ENCODE assay signal across 1 cellular context in the genomic region with DNA sequence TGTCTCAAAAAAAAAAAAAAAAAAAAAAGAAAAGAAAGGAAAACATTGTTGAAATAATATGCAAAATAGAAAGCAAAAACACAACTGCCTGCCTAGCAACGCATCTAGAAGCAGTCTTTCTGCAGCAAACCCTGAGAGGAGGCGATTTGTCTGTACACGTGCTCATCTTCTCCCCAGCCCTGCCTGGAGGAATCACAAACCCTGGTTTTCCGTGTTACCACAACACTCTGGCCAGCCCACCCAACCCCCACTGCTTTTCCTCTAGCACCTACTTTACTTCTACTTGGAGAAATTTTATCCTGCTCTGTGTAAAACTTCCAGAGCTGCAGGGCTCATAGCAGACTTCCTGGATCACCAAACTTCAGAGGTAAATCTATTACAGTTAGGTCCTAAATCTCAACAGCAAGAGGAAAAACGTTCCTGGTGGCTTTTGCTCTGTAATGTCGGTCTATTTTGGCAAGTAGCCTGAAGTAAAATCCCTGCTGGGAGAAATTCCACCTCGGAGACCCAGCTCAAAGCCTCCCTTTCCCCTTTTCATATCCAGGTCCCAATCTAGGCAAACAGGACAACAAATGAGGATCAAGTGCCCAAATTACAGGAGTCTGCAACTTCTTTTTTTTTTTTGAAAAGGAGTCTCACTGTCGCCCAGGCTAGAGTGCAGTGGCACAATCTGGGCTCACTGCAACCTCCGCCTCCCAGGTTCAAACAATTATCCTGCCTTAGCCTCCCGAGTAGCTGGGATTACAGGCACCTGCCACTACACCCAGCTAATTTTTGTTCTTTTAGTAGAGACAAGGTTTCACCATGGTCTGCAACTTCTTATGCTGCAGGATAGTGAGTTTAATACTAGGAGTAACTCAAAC.
A peak's percentile ranks its signal among the peaks of the same experiment; 100 is the strongest.
TF ChIP-seq lines count a peak whose summit lies in the region.

No MANE protein-coding gene starts in this region.

TF ChIP-seq in H1, 55 proteins besides CTCF, POLR2A, EP300 and RAD21 (continued from another document):
- TF ChIP-seq ATF2 (IDR thresholded peaks at IDR 0.05; ENCODE audit: low read length): peak; percentile 74
- TF ChIP-seq, protein P1, sequence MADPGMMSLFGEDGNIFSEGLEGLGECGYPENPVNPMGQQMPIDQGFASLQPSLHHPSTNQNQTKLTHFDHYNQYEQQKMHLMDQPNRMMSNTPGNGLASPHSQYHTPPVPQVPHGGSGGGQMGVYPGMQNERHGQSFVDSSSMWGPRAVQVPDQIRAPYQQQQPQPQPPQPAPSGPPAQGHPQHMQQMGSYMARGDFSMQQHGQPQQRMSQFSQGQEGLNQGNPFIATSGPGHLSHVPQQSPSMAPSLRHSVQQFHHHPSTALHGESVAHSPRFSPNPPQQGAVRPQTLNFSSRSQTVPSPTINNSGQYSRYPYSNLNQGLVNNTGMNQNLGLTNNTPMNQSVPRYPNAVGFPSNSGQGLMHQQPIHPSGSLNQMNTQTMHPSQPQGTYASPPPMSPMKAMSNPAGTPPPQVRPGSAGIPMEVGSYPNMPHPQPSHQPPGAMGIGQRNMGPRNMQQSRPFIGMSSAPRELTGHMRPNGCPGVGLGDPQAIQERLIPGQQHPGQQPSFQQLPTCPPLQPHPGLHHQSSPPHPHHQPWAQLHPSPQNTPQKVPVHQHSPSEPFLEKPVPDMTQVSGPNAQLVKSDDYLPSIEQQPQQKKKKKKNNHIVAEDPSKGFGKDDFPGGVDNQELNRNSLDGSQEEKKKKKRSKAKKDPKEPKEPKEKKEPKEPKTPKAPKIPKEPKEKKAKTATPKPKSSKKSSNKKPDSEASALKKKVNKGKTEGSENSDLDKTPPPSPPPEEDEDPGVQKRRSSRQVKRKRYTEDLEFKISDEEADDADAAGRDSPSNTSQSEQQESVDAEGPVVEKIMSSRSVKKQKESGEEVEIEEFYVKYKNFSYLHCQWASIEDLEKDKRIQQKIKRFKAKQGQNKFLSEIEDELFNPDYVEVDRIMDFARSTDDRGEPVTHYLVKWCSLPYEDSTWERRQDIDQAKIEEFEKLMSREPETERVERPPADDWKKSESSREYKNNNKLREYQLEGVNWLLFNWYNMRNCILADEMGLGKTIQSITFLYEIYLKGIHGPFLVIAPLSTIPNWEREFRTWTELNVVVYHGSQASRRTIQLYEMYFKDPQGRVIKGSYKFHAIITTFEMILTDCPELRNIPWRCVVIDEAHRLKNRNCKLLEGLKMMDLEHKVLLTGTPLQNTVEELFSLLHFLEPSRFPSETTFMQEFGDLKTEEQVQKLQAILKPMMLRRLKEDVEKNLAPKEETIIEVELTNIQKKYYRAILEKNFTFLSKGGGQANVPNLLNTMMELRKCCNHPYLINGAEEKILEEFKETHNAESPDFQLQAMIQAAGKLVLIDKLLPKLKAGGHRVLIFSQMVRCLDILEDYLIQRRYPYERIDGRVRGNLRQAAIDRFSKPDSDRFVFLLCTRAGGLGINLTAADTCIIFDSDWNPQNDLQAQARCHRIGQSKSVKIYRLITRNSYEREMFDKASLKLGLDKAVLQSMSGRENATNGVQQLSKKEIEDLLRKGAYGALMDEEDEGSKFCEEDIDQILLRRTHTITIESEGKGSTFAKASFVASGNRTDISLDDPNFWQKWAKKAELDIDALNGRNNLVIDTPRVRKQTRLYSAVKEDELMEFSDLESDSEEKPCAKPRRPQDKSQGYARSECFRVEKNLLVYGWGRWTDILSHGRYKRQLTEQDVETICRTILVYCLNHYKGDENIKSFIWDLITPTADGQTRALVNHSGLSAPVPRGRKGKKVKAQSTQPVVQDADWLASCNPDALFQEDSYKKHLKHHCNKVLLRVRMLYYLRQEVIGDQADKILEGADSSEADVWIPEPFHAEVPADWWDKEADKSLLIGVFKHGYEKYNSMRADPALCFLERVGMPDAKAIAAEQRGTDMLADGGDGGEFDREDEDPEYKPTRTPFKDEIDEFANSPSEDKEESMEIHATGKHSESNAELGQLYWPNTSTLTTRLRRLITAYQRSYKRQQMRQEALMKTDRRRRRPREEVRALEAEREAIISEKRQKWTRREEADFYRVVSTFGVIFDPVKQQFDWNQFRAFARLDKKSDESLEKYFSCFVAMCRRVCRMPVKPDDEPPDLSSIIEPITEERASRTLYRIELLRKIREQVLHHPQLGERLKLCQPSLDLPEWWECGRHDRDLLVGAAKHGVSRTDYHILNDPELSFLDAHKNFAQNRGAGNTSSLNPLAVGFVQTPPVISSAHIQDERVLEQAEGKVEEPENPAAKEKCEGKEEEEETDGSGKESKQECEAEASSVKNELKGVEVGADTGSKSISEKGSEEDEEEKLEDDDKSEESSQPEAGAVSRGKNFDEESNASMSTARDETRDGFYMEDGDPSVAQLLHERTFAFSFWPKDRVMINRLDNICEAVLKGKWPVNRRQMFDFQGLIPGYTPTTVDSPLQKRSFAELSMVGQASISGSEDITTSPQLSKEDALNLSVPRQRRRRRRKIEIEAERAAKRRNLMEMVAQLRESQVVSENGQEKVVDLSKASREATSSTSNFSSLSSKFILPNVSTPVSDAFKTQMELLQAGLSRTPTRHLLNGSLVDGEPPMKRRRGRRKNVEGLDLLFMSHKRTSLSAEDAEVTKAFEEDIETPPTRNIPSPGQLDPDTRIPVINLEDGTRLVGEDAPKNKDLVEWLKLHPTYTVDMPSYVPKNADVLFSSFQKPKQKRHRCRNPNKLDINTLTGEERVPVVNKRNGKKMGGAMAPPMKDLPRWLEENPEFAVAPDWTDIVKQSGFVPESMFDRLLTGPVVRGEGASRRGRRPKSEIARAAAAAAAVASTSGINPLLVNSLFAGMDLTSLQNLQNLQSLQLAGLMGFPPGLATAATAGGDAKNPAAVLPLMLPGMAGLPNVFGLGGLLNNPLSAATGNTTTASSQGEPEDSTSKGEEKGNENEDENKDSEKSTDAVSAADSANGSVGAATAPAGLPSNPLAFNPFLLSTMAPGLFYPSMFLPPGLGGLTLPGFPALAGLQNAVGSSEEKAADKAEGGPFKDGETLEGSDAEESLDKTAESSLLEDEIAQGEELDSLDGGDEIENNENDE (IDR thresholded peaks at IDR 0.05; ENCODE audit: insufficient replicate concordance, low read length): peak; percentile 77
- TF ChIP-seq SIN3A (conservative IDR thresholded peaks at IDR 0.05 in 1 of 2, IDR thresholded peaks at IDR 0.05 in 1 of 2; ENCODE audit: low read depth in 1 of 2, low read length in 2 of 2): 0 out of 4 replicates have a peak, but pooled peaks have one; percentile 48 to 77
- TF ChIP-seq, protein P2, sequence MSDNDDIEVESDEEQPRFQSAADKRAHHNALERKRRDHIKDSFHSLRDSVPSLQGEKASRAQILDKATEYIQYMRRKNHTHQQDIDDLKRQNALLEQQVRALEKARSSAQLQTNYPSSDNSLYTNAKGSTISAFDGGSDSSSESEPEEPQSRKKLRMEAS (IDR thresholded peaks at IDR 0.05): peak; percentile 96
- TF ChIP-seq KDM1A (IDR thresholded peaks at IDR 0.05; ENCODE audit: borderline replicate concordance, low read length): no peak
- TF ChIP-seq SP1 (IDR thresholded peaks at IDR 0.05; ENCODE audit: low read depth, low read length): peak; percentile 99
- peak; percentile 52; the same call in 1 of the 2 replicates for TF ChIP-seq RFX5 (IDR thresholded peaks at IDR 0.05; ENCODE audit: borderline replicate concordance, low read depth, low read length)
- peak; percentile 68; the same call in 1 of the 2 replicates for TF ChIP-seq CHD2 (IDR thresholded peaks at IDR 0.05; ENCODE audit: low read length)
- TF ChIP-seq TAF1 (IDR thresholded peaks at IDR 0.05; ENCODE audit: low read depth, low read length): peak; percentile 75
- TF ChIP-seq TAF7 (optimal IDR thresholded peaks at IDR 0.05; ENCODE audit: borderline replicate concordance, low read depth, low read length): peak; percentile 26
- TF ChIP-seq E2F6 (IDR thresholded peaks at IDR 0.05): peak; percentile 79
- no peak for TF ChIP-seq ATF3 (IDR thresholded peaks at IDR 0.05; ENCODE audit: insufficient read depth, low read depth, low read length)
- 0 out of 2 replicates have a peak, but pooled peaks have one; percentile 20 for TF ChIP-seq EGR1 (IDR thresholded peaks at IDR 0.05; ENCODE audit: borderline replicate concordance, low read depth, low read length)
- TF ChIP-seq RBBP5 (IDR thresholded peaks at IDR 0.05; ENCODE audit: borderline replicate concordance, low read depth, low read length): peak; percentile 92; the same call in 1 of the 2 replicates
- 0 out of 2 replicates have a peak, but pooled peaks have one; percentile 25 for TF ChIP-seq PHF8 (conservative IDR thresholded peaks at IDR 0.05; ENCODE audit: low read depth, low read length)
TF ChIP-seq in H1: peak in this region for 18.
